ENCODE assay signal across 8 cellular contexts in genomic region chr19:7004313-7004931, GRCh38. TPM values are rescaled to one million over a fixed set of nuclear protein-coding genes. Genes with fewer than 3 reads are reported as not detected.
DNase-seq lines count a peak whose midpoint lies in the region; ATAC-seq and TF ChIP-seq lines count a peak whose summit lies in the region.

No MANE protein-coding gene starts in this region.

- no peaks in the 10 kb centered on the region for H3K9me3 ChIP-seq in WERI-Rb-1 (ENCODE audit: severe bottlenecking)
- no peaks in the 10 kb centered on the region for H3K9me3 ChIP-seq in right lobe of liver

- WGBS in right lobe of liver (ENCODE audit: insufficient coverage, low coverage, low lambda C conversion rate, missing lambda C conversion rate) = 77% methylated on average over 9 of the region's 18 CpGs

- no peak for TF ChIP-seq POLR2A in right lobe of liver (IDR thresholded peaks at IDR 0.05)

- ATAC-seq in right lobe of liver = peak in 3 of 4 donors; percentile 59 to 82 (median 61)
- ATAC-seq in HG02870 (IDR thresholded peaks at IDR 0.05; ENCODE audit: unreplicated experiment) = no peak
- no peak for ATAC-seq in GM21619 (IDR thresholded peaks at IDR 0.05; ENCODE audit: unreplicated experiment)
- no peak for ATAC-seq in esophagus mucosa

- H3K36me3 ChIP-seq in WERI-Rb-1 = no peaks in the 10 kb centered on the region
- no peaks in the 10 kb centered on the region for H3K36me3 ChIP-seq in right lobe of liver

- H3K27me3 ChIP-seq in WERI-Rb-1 (ENCODE audit: insufficient read depth, low read depth, severe bottlenecking) = peaks cover 52% of the 10 kb centered on the region
- H3K27me3 ChIP-seq in right lobe of liver = no peaks in the 10 kb centered on the region

- DNase-seq in Caki2 (ENCODE audit: low read depth) = peak; percentile 24
- DNase-seq in HT-29 (ENCODE audit: low spot score) = peak; percentile 23
- peak; percentile 14 for DNase-seq in WERI-Rb-1
- no peak for DNase-seq in right lobe of liver
- DNase-seq in globus pallidus (ENCODE audit: low spot score) = no peak

- TF ChIP-seq CTCF in WERI-Rb-1 (IDR thresholded peaks at IDR 0.05; ENCODE audit: low read depth, low read length) (peak; percentile 38), right lobe of liver (IDR thresholded peaks at IDR 0.05) (peak in 2 of 4 donors; percentile 63 to 88)

- no peak overlapping the region for H3K4me3 ChIP-seq in WERI-Rb-1 (ENCODE audit: low read depth, low read length)
- no peak overlapping the region for H3K4me3 ChIP-seq in right lobe of liver

- in situ Hi-C loops in Caki2 (cut with HindIII; ENCODE audit: low pct_unique_long_range_greater_than_20kb, low sequenced_read_pairs) = no loop called here

- no peak overlapping the region for H3K27ac ChIP-seq in WERI-Rb-1
- no peak overlapping the region for H3K27ac ChIP-seq in right lobe of liver

- H3K4me1 ChIP-seq in right lobe of liver = no peaks in the 10 kb centered on the region

- intact Hi-C loops in right lobe of liver (cut with DNase I) = no loop called here

RNA-seq across cellular contexts. Expression of gene MBD3L2B, which starts 16.8 kb away (rescaled TPM):
- total RNA-seq in Caki2 (2014; rRNA removed; shearing (Covaris generic); ENCODE audit: low replicate concordance) = not detected in 2 replicates
- total RNA-seq in HT-29 (2014; rRNA removed; shearing (Covaris generic)) = not detected in 2 replicates
- total RNA-seq in right lobe of liver = not detected
- total RNA-seq in esophagus mucosa = not detected

RNA-seq across cellular contexts. Expression of gene MBD3L5, which starts 26.0 kb away (rescaled TPM):
- total RNA-seq in Caki2 (2014; rRNA removed; shearing (Covaris generic); ENCODE audit: low replicate concordance) = not detected in 2 replicates
- not detected in 2 replicates for total RNA-seq in HT-29 (2014; rRNA removed; shearing (Covaris generic))
- total RNA-seq in right lobe of liver (not detected), esophagus mucosa (not detected)

RNA-seq across cellular contexts. Expression of gene MBD3L4, which starts 35.6 kb away (rescaled TPM):
- not detected in 2 replicates for total RNA-seq in Caki2 (2014; rRNA removed; shearing (Covaris generic); ENCODE audit: low replicate concordance)
- total RNA-seq in HT-29 (2014; rRNA removed; shearing (Covaris generic)) = not detected in 2 replicates
- total RNA-seq in right lobe of liver (not detected), esophagus mucosa (not detected)

RNA-seq across cellular contexts. Expression of gene MBD3L2, which starts 44.7 kb away (rescaled TPM):
- total RNA-seq in Caki2 (2014; rRNA removed; shearing (Covaris generic); ENCODE audit: low replicate concordance) = not detected in 2 replicates
- not detected in 2 replicates for total RNA-seq in HT-29 (2014; rRNA removed; shearing (Covaris generic))
- not detected for total RNA-seq in right lobe of liver
- not detected for total RNA-seq in esophagus mucosa

RNA-seq across cellular contexts. Expression of gene MBD3L3, which starts 54.1 kb away (rescaled TPM):
- not detected in 2 replicates for total RNA-seq in Caki2 (2014; rRNA removed; shearing (Covaris generic); ENCODE audit: low replicate concordance)
- total RNA-seq in HT-29 (2014; rRNA removed; shearing (Covaris generic)) = not detected in 2 replicates
- total RNA-seq in right lobe of liver = not detected
- not detected for total RNA-seq in esophagus mucosa

Comparison
In these comparisons a context has a peak if more than half of its experiments do, and no peak if none do; other contexts are left out.
1. DNase-seq: peak in Caki2 (single experiment), HT-29 (single experiment) and WERI-Rb-1 (single experiment); none in right lobe of liver (0 of 3) and globus pallidus (single experiment).
2. ATAC-seq: peak in right lobe of liver (3 of 4); none in HG02870 (single experiment), GM21619 (single experiment) and esophagus mucosa (single experiment).